Comparison of ENCODE assay signal across 29 cellular contexts in genomic region chr1:218700666-218701065, GRCh38.
"Had no signal": no experiment of that assay in that cellular context is flagged by ENCODE, and none has a peak within 500 bp of the region (broad histone marks: within the 10 kb centered on the region; RNA-seq: fewer than 3 reads in every experiment).

No MANE protein-coding gene starts in this region.

- H3K9me3 ChIP-seq: neutrophil, psoas muscle, spleen, suprapubic skin, testis, tibial artery, transverse colon, upper lobe of right lung, uterus had no signal

- H3K9ac ChIP-seq: parathyroid adenoma had no signal

- H3K27me3 ChIP-seq: neutrophil, spleen, suprapubic skin, testis, tibial artery, transverse colon, upper lobe of right lung, uterus had no signal

- ATAC-seq: naive thymus-derived CD8-positive, alpha-beta T cell; natural killer cell treated with Interleukin-12 subunit alpha and Interleukin-12 subunit beta and Interleukin-15 and Interleukin-18, amount 100 ng/mL, for 72 hours; psoas muscle; right cardiac atrium; sciatic nerve; stimulated activated memory B cell treated with anti-CD40 and anti-IgM and Interleukin-4, amounts not matched to agents 10 μg/mL and 1 μg/mL and 100 μg/mL, for 72 hours; stimulated activated naive CD8-positive, alpha-beta T cell treated with anti-CD3 and anti-CD28 coated beads, Interleukin-15, amount 100 ng/mL, for 72 hours; stimulated activated naive CD8-positive, alpha-beta T cell treated with anti-CD3 and anti-CD28 coated beads, Interleukin-15, Interleukin-2, amounts not matched to agents 100 U/mL and 50 U/mL, for 24 hours; upper lobe of right lung had no signal

- DNase-seq: naive thymus-derived CD8-positive, alpha-beta T cell; nephron progenitor cell; nucleus accumbens; posterior cingulate gyrus; psoas muscle; right cardiac atrium; spleen; stimulated activated CD4-positive, alpha-beta T cell treated with anti-CD3 and anti-CD28 coated beads, Interleukin-12 subunit alpha, Interleukin-12 subunit beta, amount 100 ng/mL, for 4 hours; stimulated activated CD4-positive, alpha-beta T cell treated with anti-CD3 and anti-CD28 coated beads, Interleukin-1b, Interleukin-23, amount 100 ng/mL, for 48 hours; stimulated activated CD4-positive, alpha-beta T cell treated with anti-CD3 and anti-CD28 coated beads, Interleukin-4, amount 100 ng/mL, for 1 hour; stimulated activated CD4-positive, alpha-beta T cell treated with anti-CD3 and anti-CD28 coated beads, Interleukin-4, amount 100 ng/mL, for 4 hours; stimulated activated CD8-positive, alpha-beta memory T cell treated with anti-CD3 and anti-CD28 coated beads, Interleukin-4, amount 100 ng/mL, for 48 hours; stimulated activated naive CD4-positive, alpha-beta T cell; stimulated activated naive CD8-positive, alpha-beta T cell treated with anti-CD3 and anti-CD28 coated beads, Interleukin-15, amount 100 ng/mL, for 72 hours; stimulated activated naive CD8-positive, alpha-beta T cell treated with anti-CD3 and anti-CD28 coated beads, Interleukin-15, Interleukin-2, amounts not matched to agents 100 U/mL and 50 U/mL, for 24 hours; substantia nigra; testis; tibial artery; transverse colon; upper lobe of right lung; uterus had no signal

- H3K27ac ChIP-seq: neutrophil, parathyroid adenoma, psoas muscle, skin epidermis, spleen, suprapubic skin, testis, tibial artery, transverse colon, upper lobe of right lung, uterus had no signal

- H3K4me2 ChIP-seq: smooth muscle cell had no signal

- H3K79me2 ChIP-seq: parathyroid adenoma had no signal

- H3K4me1 ChIP-seq: parathyroid adenoma, psoas muscle, spleen, suprapubic skin, testis, transverse colon, upper lobe of right lung, uterus had no signal

- H3K36me3 ChIP-seq: neutrophil, spleen, suprapubic skin, tibial artery, transverse colon, upper lobe of right lung, uterus had no signal

- H2AFZ ChIP-seq: parathyroid adenoma had no signal

- H3K4me3 ChIP-seq: psoas muscle, skin epidermis, smooth muscle cell, spleen, suprapubic skin, testis, tibial artery, transverse colon, upper lobe of right lung, uterus had no signal
